Comparison of ENCODE assay signal across 9 cellular contexts in the genomic region with DNA sequence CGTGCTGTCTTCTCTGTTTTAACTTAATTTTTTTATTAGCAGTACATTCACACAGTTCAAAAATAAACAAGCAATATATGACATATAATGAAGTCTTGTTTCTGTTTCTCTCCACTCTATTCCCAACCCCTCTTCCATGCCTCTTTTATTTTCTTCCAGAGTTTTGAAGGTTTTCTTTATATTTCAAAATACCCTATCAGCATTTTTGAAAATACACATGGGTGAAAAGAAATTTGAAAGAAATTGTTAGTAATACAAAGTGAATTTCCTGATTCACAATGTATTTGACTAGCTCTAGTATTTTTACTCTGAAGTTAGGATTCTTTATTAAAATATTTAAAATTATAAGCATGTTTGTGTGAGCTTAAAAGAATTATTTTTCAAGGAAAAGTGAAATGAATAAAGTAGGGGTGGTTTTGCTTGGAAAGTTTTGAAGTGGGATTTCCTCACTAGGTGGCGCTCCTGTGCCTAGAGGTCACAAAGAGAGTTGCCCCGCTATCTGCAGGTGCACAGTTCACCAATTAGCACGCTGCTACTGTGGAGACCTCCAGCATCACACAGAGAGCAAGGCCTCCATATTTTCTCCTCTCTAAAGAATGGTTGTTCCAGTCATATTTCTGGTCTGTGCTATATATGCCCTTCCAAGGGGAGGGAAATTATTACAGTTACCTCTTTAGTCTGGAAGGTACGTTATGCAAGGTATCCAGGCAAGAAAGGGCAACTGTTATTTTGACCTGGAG. TPM values are rescaled to one million over a fixed set of nuclear protein-coding genes. Genes with fewer than 3 reads are reported as not detected.
DNase-seq lines count a peak whose midpoint lies in the region; TF ChIP-seq lines count a peak whose summit lies in the region.
"Had no signal": no experiment of that assay in that cellular context is flagged by ENCODE, and none has a peak within 500 bp of the region (broad histone marks: within the 10 kb centered on the region; RNA-seq: fewer than 3 reads in every experiment).

No MANE protein-coding gene starts in this region.

- no peak for TF ChIP-seq POLR2A in testis (IDR thresholded peaks at IDR 0.05)

- H3K36me3 ChIP-seq in H7 (replicated peaks; ENCODE audit: control insufficient read depth, insufficient read depth, low read length) (no peaks in the 10 kb centered on the region), testis (ENCODE audit: low read depth, missing control alignments) (no peaks in the 10 kb centered on the region)
- H3K36me3 ChIP-seq: BLaER1 had no signal

- H3K4me1 ChIP-seq in testis, result no peaks in the 10 kb centered on the region
- H3K4me1 ChIP-seq: BLaER1 had no signal

- H3K9me3 ChIP-seq in testis, result no peaks in the 10 kb centered on the region
- H3K9me3 ChIP-seq: BLaER1 had no signal

- TF ChIP-seq CTCF in VCaP (conservative IDR thresholded peaks at IDR 0.05), result peak; percentile 88
- TF ChIP-seq CTCF in testis (IDR thresholded peaks at IDR 0.05), result peak in 2 of 3 experiments; percentile 22 to 62

- H3K27ac ChIP-seq in VCaP (no peak overlapping the region), testis (no peak overlapping the region)
- H3K27ac ChIP-seq: BLaER1 had no signal

- DNase-seq in DMS153 treated with DMSO at 0.1 percent for 48 hours (lab: John Stamatoyannopoulos, UW; ENCODE audit: unreplicated experiment) (peak; percentile 14), DMS153 (lab: John Stamatoyannopoulos, UW) (no peak), H7 (peak; percentile 67), NCI-H1105 treated with DMSO at 0.1 percent for 48 hours (lab: John Stamatoyannopoulos, UW) (peak; percentile 48), dermis blood vessel endothelial cell (peak; percentile 82), mucosa of gallbladder (ENCODE audit: low spot score) (peak; percentile 45), testis (peak; percentile 78)

- intact Hi-C loops in testis (cut with DNase I; ENCODE audit: low total_unique reads), result no loop called here

- H3K4me3 ChIP-seq in H7 (ENCODE audit: insufficient read depth, low read depth, low read length), result no peak overlapping the region
- H3K4me3 ChIP-seq in testis, result no peak overlapping the region
- H3K4me3 ChIP-seq: BLaER1 had no signal

- H3K27me3 ChIP-seq in H7 (ENCODE audit: control insufficient read depth, insufficient read depth, low read length) (no peaks in the 10 kb centered on the region), testis (no peaks in the 10 kb centered on the region)
- H3K27me3 ChIP-seq: BLaER1 had no signal

- WGBS in testis, 2 donors, result 30 to 33% methylated on average over 5 of the region's 5 CpGs

RNA-seq across cellular contexts. Expression of a gene that starts 37.6 kb away (rescaled TPM):
- 3.9 and 5.1 TPM in 2 replicates for total RNA-seq in H7 (2014; rRNA removed; shearing (Covaris generic))
- 0.37 TPM in 1 of 2 replicates, not detected in the other for total RNA-seq in dermis blood vessel endothelial cell
- 0.09 TPM for total RNA-seq in mucosa of gallbladder
- under 1 TPM; 0.56 to 0.71 TPM for total RNA-seq in testis
- 0.15 TPM for polyA plus RNA-seq in testis (ENCODE audit: insufficient read depth, low read depth, low replicate concordance)
